Comparison of ENCODE assay signal across 10 cellular contexts in genomic region chr17:3960764-3961163, GRCh38. TPM values are rescaled to one million over a fixed set of nuclear protein-coding genes. Genes with fewer than 3 reads are reported as not detected.
DNase-seq lines count a peak whose midpoint lies in the region; ATAC-seq and TF ChIP-seq lines count a peak whose summit lies in the region.
"Had no signal": no experiment of that assay in that cellular context is flagged by ENCODE, and none has a peak within 500 bp of the region (broad histone marks: within the 10 kb centered on the region; RNA-seq: fewer than 3 reads in every experiment).

No MANE protein-coding gene starts in this region.

- H3K4me3 Mint-ChIP-seq in CD14-positive monocyte = peak overlapping the region; percentile 85 to 86
- peak overlapping the region; percentile 98 for H3K4me3 Mint-ChIP-seq in activated naive CD8-positive, alpha-beta T cell treated with anti-CD3 and anti-CD28 coated beads, Interleukin-2, amount 10 ng/mL, durations not matched to agents 7 days and 5 days
- H3K4me3 Mint-ChIP-seq in memory B cell = peak overlapping the region; percentile 87

- H3K4me1 Mint-ChIP-seq in CD14-positive monocyte = peaks cover 55% of the 10 kb centered on the region
- H3K4me1 Mint-ChIP-seq in activated naive CD8-positive, alpha-beta T cell treated with anti-CD3 and anti-CD28 coated beads, Interleukin-2, amount 10 ng/mL, durations not matched to agents 7 days and 5 days = peaks cover 54% of the 10 kb centered on the region
- peaks cover 66% of the 10 kb centered on the region for H3K4me1 Mint-ChIP-seq in memory B cell

- H3K36me3 Mint-ChIP-seq in CD14-positive monocyte (peaks cover 25 to 32% of the 10 kb centered on the region in 2 donors), memory B cell (peaks cover 21% of the 10 kb centered on the region)
- H3K36me3 Mint-ChIP-seq in activated naive CD8-positive, alpha-beta T cell treated with anti-CD3 and anti-CD28 coated beads, Interleukin-2, amount 10 ng/mL, durations not matched to agents 7 days and 5 days = peaks cover 18% of the 10 kb centered on the region

- ATAC-seq in activated naive CD8-positive, alpha-beta T cell treated with anti-CD3 and anti-CD28 coated beads, Interleukin-2, amount 10 ng/mL, durations not matched to agents 7 days and 5 days (ENCODE audit: low read depth) = no peak
- ATAC-seq in memory B cell (ENCODE audit: low read depth) = no peak
- ATAC-seq: activated CD4-positive, CD25-positive, alpha-beta regulatory T cell treated with anti-CD3 and anti-CD28 coated beads, Interleukin-2, amount 50 U/mL, for 24 hours had no signal

- H3K27ac ChIP-seq in HL-60 (replicated peaks) = peak overlapping the region; percentile 89

- POLR2A ChIA-PET in activated naive CD8-positive, alpha-beta T cell treated with anti-CD3 and anti-CD28 coated beads, Interleukin-2, amount 10 ng/mL, durations not matched to agents 7 days and 5 days (lab: Charles Lee) = interaction anchor here (0.7 kb wide), 1 partner anchor 17 kb away, joined by 4 read pairs; no protein-coding TSS in a partner anchor

- H3K27ac Mint-ChIP-seq in CD14-positive monocyte (peak overlapping the region; percentile 85 to 95 (median 93)), memory B cell (peak overlapping the region; percentile 68)
- H3K27ac Mint-ChIP-seq in activated naive CD8-positive, alpha-beta T cell treated with anti-CD3 and anti-CD28 coated beads, Interleukin-2, amount 10 ng/mL, durations not matched to agents 7 days and 5 days = peak overlapping the region; percentile 52

- intact Hi-C loops in CD14-positive monocyte (cut with micrococcal nuclease) = loop anchor here (2.0 to 5.0 kb wide), 3 partner anchors 42 to 44 kb away; partner anchors contain the start of gene P2RX1 (in 2 of the 2)

- H3K9me3 Mint-ChIP-seq in CD14-positive monocyte = no peaks in the 10 kb centered on the region
- no peaks in the 10 kb centered on the region for H3K9me3 Mint-ChIP-seq in activated naive CD8-positive, alpha-beta T cell treated with anti-CD3 and anti-CD28 coated beads, Interleukin-2, amount 10 ng/mL, durations not matched to agents 7 days and 5 days
- no peaks in the 10 kb centered on the region for H3K9me3 Mint-ChIP-seq in memory B cell

- peak; percentile 96 for DNase-seq in CD14-positive monocyte (ENCODE audit: low spot score)
- DNase-seq in HL-60 (ENCODE audit: low read depth in 1 of 2, low spot score in 1 of 2) = peak; percentile 55 to 83
- no peak for DNase-seq in activated naive CD8-positive, alpha-beta T cell treated with anti-CD3 and anti-CD28 coated beads, Interleukin-2, amount 10 ng/mL, durations not matched to agents 7 days and 5 days
- DNase-seq in memory B cell (ENCODE audit: low spot score in 2 of 2) = no peak
- DNase-seq in NCI-H226 = no peak
- DNase-seq in NCI-H1694 treated with DMSO at 0.1 percent for 48 hours (lab: John Stamatoyannopoulos, UW) = no peak
- no peak for DNase-seq in midbrain (lab: John Stamatoyannopoulos, UW)
- DNase-seq in NCI-H1694 (lab: John Stamatoyannopoulos, UW) = no peak
- DNase-seq: mammary epithelial cell had no signal

- no peak for TF ChIP-seq CTCF in CD14-positive monocyte (IDR thresholded peaks at IDR 0.05)
- no peak for TF ChIP-seq CTCF in HL-60 (IDR thresholded peaks at IDR 0.05; ENCODE audit: insufficient read depth, low read length)

- H3K27me3 Mint-ChIP-seq in CD14-positive monocyte (ENCODE audit: low read depth in 3 of 3) (peaks cover 0 to 2% (median 0%) of the 10 kb centered on the region in 3 donors), memory B cell (no peaks in the 10 kb centered on the region)
- no peaks in the 10 kb centered on the region for H3K27me3 Mint-ChIP-seq in activated naive CD8-positive, alpha-beta T cell treated with anti-CD3 and anti-CD28 coated beads, Interleukin-2, amount 10 ng/mL, durations not matched to agents 7 days and 5 days

- H3K4me3 ChIP-seq in HL-60 (replicated peaks; ENCODE audit: insufficient read depth, low read length) = peak overlapping the region; percentile 70

- no peaks in the 10 kb centered on the region for H3K27me3 ChIP-seq in HL-60 (ENCODE audit: insufficient read depth, poor library complexity, severe bottlenecking)

RNA-seq across cellular contexts. Expression of gene ATP2A3, which starts 3.5 kb away (rescaled TPM):
- 1 to 10 TPM; 6.9 to 9.5 TPM for polyA plus RNA-seq in CD14-positive monocyte
- 100 to 1,000 TPM; 289 to 297 TPM for total RNA-seq in activated naive CD8-positive, alpha-beta T cell treated with anti-CD3 and anti-CD28 coated beads, Interleukin-2, amount 10 ng/mL, durations not matched to agents 7 days and 5 days
- polyA plus RNA-seq: mammary epithelial cell had no signal

RNA-seq across cellular contexts. Expression of gene P2RX1, which starts 44.5 kb away (rescaled TPM):
- polyA plus RNA-seq in CD14-positive monocyte = 10 to 100 TPM; 22.9 to 33.8 TPM
- under 1 TPM; 0.82 to 1.00 TPM for total RNA-seq in activated naive CD8-positive, alpha-beta T cell treated with anti-CD3 and anti-CD28 coated beads, Interleukin-2, amount 10 ng/mL, durations not matched to agents 7 days and 5 days
- total RNA-seq: mammary epithelial cell had no signal
- polyA plus RNA-seq: mammary epithelial cell had no signal

Comparison
In these comparisons a context has a peak if more than half of its experiments do, and no peak if none do; other contexts are left out.
1. DNase-seq: peak in CD14-positive monocyte (single experiment) and HL-60 (2 of 2); none in activated naive CD8-positive, alpha-beta T cell treated with anti-CD3 and anti-CD28 coated beads, Interleukin-2, amount 10 ng/mL, durations not matched to agents 7 days and 5 days (single experiment), memory B cell (0 of 2), NCI-H226 (single experiment), NCI-H1694 treated with DMSO at 0.1 percent for 48 hours (single experiment), midbrain (single experiment) and NCI-H1694 (single experiment).
2. Peak in every context shown above with its lines, with median percentiles within 50 percentile points of each other: H3K27ac Mint-ChIP-seq and H3K4me3 Mint-ChIP-seq.